Comparison of ENCODE assay signal across 1 cellular context in the genomic region with DNA sequence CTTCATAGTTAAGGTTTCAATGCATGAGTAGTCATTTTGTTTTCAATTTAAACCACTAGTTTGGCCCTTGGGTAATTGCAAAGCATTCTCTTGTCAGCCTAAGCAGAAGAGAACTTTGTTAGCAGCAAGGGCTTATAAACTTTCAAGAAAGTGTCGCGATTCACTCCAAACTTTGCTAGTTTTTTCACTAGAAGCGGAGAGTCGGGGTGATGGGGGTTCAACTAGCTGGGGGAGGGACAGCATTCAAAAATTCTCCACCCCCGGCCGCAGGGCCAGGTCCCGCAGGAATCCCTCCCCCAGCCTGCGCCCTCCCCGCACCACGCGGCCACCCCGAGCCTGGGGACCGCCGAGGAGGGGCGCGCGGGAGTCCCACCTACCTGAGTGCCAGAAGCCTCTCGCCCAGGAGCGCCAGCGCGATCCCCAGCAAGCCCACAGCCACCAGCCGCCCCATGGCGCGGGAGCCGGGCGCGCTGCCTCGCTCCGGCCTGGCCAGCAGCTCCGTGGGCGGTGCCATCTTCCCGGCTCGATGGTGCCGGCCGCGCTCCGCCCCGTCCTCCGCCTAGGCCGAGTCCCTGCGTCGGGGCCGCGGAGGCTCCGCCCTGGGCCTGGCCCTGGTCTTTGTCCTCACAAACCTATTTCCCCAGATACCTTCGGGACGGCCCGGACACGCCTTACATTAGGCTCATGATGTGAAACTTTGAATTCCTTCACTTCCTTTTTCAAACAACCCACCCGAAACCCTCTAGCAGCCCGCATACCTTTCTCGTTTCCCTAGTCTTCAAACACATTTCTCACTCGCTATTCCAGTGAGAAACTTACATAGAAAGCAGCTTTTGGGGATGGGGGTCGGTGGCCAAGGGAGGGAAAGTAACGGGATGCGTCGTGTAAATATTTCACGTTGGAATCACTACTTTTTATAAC.
TF ChIP-seq lines count a peak whose summit lies in the region.

A gene (minus strand): TSS at position 528 of the 921 bp plus-strand sequence. CDS start 77 bp downstream, at position 451.

TF ChIP-seq in HepG2, 621 proteins besides CTCF, POLR2A, EP300 and RAD21 (continued from another document and continues in another):
- TF ChIP-seq, protein P1, sequence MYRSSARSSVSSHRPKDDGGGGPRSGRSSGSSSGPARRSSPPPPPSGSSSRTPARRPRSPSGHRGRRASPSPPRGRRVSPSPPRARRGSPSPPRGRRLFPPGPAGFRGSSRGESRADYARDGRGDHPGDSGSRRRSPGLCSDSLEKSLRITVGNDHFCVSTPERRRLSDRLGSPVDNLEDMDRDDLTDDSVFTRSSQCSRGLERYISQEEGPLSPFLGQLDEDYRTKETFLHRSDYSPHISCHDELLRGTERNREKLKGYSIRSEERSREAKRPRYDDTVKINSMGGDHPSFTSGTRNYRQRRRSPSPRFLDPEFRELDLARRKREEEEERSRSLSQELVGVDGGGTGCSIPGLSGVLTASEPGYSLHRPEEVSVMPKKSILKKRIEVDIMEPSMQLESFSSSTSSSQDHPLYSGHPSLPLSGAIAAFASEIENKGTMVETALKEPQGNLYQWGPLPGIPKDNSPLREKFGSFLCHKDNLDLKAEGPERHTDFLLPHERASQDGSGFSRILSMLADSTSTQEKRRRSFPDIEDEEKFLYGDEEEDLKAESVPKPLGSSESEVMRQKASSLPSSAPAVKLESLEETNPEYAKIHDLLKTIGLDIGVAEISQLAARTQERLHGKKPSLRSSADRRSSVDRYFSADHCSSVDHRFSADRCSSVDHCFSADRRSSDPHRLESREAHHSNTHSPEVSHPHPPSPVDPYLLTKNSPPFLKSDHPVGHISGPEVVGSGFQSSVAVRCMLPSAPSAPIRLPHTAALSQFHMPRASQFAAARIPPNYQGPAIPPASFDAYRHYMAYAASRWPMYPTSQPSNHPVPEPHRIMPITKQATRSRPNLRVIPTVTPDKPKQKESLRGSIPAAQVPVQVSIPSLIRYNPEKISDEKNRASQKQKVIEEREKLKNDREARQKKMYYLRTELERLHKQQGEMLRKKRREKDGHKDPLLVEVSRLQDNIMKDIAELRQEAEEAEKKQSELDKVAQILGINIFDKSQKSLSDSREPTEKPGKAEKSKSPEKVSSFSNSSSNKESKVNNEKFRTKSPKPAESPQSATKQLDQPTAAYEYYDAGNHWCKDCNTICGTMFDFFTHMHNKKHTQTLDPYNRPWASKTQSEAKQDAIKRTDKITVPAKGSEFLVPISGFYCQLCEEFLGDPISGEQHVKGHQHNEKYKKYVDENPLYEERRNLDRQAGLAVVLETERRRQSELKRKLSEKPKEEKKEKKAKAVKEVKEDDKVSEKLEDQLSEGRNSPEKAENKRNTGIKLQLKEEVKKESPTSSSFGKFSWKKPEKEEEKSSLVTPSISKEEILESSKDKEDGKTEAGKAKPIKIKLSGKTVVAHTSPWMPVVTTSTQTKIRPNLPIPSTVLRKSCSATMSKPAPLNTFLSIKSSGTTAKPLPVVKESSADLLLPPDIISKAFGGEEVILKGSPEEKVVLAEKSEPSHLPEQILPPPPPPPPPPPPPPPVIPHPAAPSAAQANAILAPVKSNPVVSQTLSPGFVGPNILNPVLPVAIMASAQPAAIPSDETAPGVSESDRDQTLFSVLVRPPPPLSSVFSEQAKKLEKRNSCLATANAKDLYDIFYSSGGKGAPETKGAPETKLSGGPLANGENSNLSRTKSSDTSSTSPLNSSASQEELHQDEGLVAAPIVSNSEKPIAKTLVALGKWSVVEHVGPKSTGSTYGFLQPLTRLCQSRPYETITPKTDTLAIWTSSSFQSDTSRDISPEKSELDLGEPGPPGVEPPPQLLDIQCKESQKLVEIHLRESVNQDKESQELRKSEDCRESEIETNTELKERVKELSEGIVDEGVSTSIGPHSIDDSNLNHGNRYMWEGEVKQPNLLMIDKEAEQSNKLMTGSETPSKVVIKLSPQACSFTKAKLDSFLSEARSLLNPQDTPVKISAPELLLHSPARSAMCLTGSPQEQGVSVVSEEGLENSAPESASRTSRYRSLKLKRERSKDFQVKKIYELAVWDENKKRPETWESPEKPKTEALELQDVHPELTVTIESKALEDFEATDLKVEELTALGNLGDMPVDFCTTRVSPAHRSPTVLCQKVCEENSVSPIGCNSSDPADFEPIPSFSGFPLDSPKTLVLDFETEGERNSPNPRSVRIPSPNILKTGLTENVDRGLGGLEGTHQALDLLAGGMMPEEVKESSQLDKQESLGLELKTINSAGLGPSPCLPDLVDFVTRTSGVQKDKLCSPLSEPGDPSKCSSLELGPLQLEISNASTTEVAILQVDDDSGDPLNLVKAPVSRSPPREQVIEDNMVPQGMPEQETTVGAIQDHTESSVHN (CRISPR knock-in tag; IDR thresholded peaks at IDR 0.05) = no peak
- TF ChIP-seq GFI1 (CRISPR knock-in tag; IDR thresholded peaks at IDR 0.05; ENCODE audit: borderline replicate concordance) = peak; percentile 64; the same call in 1 of the 2 replicates
- no peak for TF ChIP-seq ZNF737 (CRISPR knock-in tag; IDR thresholded peaks at IDR 0.05; ENCODE audit: borderline replicate concordance)
- TF ChIP-seq, protein P2, sequence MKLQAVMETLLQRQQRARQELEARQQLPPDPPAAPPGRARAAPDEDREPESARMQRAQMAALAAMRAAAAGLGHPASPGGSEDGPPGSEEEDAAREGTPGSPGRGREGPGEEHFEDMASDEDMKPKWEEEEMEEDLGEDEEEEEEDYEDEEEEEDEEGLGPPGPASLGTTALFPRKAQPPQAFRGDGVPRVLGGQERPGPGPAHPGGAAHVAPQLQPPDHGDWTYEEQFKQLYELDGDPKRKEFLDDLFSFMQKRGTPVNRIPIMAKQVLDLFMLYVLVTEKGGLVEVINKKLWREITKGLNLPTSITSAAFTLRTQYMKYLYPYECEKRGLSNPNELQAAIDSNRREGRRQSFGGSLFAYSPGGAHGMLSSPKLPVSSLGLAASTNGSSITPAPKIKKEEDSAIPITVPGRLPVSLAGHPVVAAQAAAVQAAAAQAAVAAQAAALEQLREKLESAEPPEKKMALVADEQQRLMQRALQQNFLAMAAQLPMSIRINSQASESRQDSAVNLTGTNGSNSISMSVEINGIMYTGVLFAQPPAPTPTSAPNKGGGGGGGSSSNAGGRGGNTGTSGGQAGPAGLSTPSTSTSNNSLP (IDR thresholded peaks at IDR 0.05; ENCODE audit: low read depth, low read length) = no peak
- no peak; the same call in 1 of the 2 replicates for TF ChIP-seq MIER3 (CRISPR knock-in tag; IDR thresholded peaks at IDR 0.05; ENCODE audit: borderline replicate concordance)
- TF ChIP-seq MBNL3 (CRISPR knock-in tag; conservative IDR thresholded peaks at IDR 0.05) = no peak
- TF ChIP-seq, protein P3, sequence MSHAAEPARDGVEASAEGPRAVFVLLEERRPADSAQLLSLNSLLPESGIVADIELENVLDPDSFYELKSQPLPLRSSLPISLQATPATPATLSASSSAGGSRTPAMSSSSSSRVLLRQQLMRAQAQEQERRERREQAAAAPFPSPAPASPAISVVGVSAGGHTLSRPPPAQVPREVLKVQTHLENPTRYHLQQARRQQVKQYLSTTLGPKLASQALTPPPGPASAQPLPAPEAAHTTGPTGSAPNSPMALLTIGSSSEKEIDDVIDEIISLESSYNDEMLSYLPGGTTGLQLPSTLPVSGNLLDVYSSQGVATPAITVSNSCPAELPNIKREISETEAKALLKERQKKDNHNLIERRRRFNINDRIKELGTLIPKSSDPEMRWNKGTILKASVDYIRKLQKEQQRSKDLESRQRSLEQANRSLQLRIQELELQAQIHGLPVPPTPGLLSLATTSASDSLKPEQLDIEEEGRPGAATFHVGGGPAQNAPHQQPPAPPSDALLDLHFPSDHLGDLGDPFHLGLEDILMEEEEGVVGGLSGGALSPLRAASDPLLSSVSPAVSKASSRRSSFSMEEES (CRISPR knock-in tag; IDR thresholded peaks at IDR 0.05) = peak; percentile 6; the same call in 1 of the 2 replicates
- TF ChIP-seq, protein P4, sequence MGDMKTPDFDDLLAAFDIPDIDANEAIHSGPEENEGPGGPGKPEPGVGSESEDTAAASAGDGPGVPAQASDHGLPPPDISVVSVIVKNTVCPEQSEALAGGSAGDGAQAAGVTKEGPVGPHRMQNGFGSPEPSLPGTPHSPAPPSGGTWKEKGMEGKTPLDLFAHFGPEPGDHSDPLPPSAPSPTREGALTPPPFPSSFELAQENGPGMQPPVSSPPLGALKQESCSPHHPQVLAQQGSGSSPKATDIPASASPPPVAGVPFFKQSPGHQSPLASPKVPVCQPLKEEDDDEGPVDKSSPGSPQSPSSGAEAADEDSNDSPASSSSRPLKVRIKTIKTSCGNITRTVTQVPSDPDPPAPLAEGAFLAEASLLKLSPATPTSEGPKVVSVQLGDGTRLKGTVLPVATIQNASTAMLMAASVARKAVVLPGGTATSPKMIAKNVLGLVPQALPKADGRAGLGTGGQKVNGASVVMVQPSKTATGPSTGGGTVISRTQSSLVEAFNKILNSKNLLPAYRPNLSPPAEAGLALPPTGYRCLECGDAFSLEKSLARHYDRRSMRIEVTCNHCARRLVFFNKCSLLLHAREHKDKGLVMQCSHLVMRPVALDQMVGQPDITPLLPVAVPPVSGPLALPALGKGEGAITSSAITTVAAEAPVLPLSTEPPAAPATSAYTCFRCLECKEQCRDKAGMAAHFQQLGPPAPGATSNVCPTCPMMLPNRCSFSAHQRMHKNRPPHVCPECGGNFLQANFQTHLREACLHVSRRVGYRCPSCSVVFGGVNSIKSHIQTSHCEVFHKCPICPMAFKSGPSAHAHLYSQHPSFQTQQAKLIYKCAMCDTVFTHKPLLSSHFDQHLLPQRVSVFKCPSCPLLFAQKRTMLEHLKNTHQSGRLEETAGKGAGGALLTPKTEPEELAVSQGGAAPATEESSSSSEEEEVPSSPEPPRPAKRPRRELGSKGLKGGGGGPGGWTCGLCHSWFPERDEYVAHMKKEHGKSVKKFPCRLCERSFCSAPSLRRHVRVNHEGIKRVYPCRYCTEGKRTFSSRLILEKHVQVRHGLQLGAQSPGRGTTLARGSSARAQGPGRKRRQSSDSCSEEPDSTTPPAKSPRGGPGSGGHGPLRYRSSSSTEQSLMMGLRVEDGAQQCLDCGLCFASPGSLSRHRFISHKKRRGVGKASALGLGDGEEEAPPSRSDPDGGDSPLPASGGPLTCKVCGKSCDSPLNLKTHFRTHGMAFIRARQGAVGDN (CRISPR knock-in tag; IDR thresholded peaks at IDR 0.05) = peak; percentile 97
- TF ChIP-seq, protein P5, sequence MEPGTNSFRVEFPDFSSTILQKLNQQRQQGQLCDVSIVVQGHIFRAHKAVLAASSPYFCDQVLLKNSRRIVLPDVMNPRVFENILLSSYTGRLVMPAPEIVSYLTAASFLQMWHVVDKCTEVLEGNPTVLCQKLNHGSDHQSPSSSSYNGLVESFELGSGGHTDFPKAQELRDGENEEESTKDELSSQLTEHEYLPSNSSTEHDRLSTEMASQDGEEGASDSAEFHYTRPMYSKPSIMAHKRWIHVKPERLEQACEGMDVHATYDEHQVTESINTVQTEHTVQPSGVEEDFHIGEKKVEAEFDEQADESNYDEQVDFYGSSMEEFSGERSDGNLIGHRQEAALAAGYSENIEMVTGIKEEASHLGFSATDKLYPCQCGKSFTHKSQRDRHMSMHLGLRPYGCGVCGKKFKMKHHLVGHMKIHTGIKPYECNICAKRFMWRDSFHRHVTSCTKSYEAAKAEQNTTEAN (CRISPR knock-in tag; conservative IDR thresholded peaks at IDR 0.05) = peak; percentile 70
- TF ChIP-seq KDM4B (CRISPR knock-in tag; IDR thresholded peaks at IDR 0.05) = no peak
- peak; percentile 72; the same call in 1 of the 2 replicates for TF ChIP-seq DNMT1 (CRISPR knock-in tag; IDR thresholded peaks at IDR 0.05)
- no peak; the same call in 1 of the 2 replicates for TF ChIP-seq FOSL2 (CRISPR knock-in tag; IDR thresholded peaks at IDR 0.05)
- TF ChIP-seq, protein P6, sequence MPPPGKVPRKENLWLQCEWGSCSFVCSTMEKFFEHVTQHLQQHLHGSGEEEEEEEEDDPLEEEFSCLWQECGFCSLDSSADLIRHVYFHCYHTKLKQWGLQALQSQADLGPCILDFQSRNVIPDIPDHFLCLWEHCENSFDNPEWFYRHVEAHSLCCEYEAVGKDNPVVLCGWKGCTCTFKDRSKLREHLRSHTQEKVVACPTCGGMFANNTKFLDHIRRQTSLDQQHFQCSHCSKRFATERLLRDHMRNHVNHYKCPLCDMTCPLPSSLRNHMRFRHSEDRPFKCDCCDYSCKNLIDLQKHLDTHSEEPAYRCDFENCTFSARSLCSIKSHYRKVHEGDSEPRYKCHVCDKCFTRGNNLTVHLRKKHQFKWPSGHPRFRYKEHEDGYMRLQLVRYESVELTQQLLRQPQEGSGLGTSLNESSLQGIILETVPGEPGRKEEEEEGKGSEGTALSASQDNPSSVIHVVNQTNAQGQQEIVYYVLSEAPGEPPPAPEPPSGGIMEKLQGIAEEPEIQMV (CRISPR knock-in tag; IDR thresholded peaks at IDR 0.05; ENCODE audit: low read depth) = peak; percentile 51; the same call in 1 of the 2 replicates
- TF ChIP-seq SALL1 (CRISPR knock-in tag; IDR thresholded peaks at IDR 0.05) = peak; percentile 96
- no peak for TF ChIP-seq RBM22 (optimal IDR thresholded peaks at IDR 0.05; ENCODE audit: low read length)
- TF ChIP-seq, protein P7, sequence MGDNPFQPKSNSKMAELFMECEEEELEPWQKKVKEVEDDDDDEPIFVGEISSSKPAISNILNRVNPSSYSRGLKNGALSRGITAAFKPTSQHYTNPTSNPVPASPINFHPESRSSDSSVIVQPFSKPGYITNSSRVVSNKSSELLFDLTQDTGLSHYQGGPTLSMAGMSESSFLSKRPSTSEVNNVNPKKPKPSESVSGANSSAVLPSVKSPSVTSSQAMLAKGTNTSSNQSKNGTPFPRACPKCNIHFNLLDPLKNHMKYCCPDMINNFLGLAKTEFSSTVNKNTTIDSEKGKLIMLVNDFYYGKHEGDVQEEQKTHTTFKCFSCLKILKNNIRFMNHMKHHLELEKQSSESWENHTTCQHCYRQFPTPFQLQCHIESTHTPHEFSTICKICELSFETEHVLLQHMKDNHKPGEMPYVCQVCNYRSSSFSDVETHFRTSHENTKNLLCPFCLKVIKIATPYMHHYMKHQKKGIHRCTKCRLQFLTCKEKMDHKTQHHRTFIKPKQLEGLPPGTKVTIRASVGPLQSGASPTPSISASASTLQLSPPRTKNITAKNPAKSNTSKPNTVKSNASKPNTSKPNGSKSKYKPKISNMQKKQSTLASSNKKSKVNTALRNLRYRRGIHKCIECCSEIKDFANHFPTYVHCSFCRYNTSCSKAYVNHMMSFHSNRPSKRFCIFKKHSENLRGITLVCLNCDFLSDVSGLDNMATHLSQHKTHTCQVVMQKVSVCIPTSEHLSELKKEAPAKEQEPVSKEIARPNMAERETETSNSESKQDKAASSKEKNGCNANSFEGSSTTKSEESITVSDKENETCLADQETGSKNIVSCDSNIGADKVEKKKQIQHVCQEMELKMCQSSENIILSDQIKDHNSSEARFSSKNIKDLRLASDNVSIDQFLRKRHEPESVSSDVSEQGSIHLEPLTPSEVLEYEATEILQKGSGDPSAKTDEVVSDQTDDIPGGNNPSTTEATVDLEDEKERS (CRISPR knock-in tag; IDR thresholded peaks at IDR 0.05) = no peak; the same call in 1 of the 2 replicates
- peak; percentile 94 for TF ChIP-seq PHF21A (CRISPR knock-in tag; IDR thresholded peaks at IDR 0.05)
- TF ChIP-seq ZNF614 (CRISPR knock-in tag; IDR thresholded peaks at IDR 0.05; ENCODE audit: borderline replicate concordance) = no peak; the same call in 1 of the 2 replicates
- peak; percentile 80 for TF ChIP-seq HNRNPLL (IDR thresholded peaks at IDR 0.05; ENCODE audit: low read depth, low read length, poor library complexity, severe bottlenecking)
- TF ChIP-seq ELF4 (CRISPR knock-in tag; IDR thresholded peaks at IDR 0.05; ENCODE audit: borderline replicate concordance) = no peak
- TF ChIP-seq HOXD1 (CRISPR knock-in tag; IDR thresholded peaks at IDR 0.05) = peak; percentile 78; the same call in 1 of the 2 replicates
- no peak for TF ChIP-seq ZNF780A (CRISPR knock-in tag; IDR thresholded peaks at IDR 0.05)
- no peak; the same call in 1 of the 2 replicates for TF ChIP-seq ZC3H4 (CRISPR knock-in tag; IDR thresholded peaks at IDR 0.05; ENCODE audit: borderline replicate concordance)
- TF ChIP-seq ZNF224 (CRISPR knock-in tag; IDR thresholded peaks at IDR 0.05) = peak; percentile 85; the same call in 1 of the 2 replicates
- TF ChIP-seq ZNF501 (CRISPR knock-in tag; IDR thresholded peaks at IDR 0.05) = peak; percentile 79
- TF ChIP-seq ZNF670 (CRISPR knock-in tag; IDR thresholded peaks at IDR 0.05; ENCODE audit: borderline replicate concordance) = peak; percentile 31; the same call in 1 of the 2 replicates
- TF ChIP-seq ZNF720 (CRISPR knock-in tag; IDR thresholded peaks at IDR 0.05) = no peak
- peak; percentile 89 for TF ChIP-seq ZBTB38 (CRISPR knock-in tag; IDR thresholded peaks at IDR 0.05)
- no peak for TF ChIP-seq ZNF225 (CRISPR knock-in tag; IDR thresholded peaks at IDR 0.05)
